ENCODE assay signal across 1 cellular context in genomic region chr1:89820423-89821321, GRCh38.
TF ChIP-seq lines count a peak whose summit lies in the region.

Gene LRRC8D (plus strand): TSS chr1:89821032. CDS start chr1:89933069, 112,037 bp downstream.

TF ChIP-seq in GM12878, 131 proteins besides CTCF, POLR2A, EP300 and RAD21 (continued from another document):
- TF ChIP-seq PRDM15 (CRISPR knock-in tag; IDR thresholded peaks at IDR 0.05) = no peak
- TF ChIP-seq GATAD2B (conservative IDR thresholded peaks at IDR 0.05; ENCODE audit: low read depth) = peak; percentile 84; the same call in 1 of the 2 replicates
- TF ChIP-seq, protein P1, sequence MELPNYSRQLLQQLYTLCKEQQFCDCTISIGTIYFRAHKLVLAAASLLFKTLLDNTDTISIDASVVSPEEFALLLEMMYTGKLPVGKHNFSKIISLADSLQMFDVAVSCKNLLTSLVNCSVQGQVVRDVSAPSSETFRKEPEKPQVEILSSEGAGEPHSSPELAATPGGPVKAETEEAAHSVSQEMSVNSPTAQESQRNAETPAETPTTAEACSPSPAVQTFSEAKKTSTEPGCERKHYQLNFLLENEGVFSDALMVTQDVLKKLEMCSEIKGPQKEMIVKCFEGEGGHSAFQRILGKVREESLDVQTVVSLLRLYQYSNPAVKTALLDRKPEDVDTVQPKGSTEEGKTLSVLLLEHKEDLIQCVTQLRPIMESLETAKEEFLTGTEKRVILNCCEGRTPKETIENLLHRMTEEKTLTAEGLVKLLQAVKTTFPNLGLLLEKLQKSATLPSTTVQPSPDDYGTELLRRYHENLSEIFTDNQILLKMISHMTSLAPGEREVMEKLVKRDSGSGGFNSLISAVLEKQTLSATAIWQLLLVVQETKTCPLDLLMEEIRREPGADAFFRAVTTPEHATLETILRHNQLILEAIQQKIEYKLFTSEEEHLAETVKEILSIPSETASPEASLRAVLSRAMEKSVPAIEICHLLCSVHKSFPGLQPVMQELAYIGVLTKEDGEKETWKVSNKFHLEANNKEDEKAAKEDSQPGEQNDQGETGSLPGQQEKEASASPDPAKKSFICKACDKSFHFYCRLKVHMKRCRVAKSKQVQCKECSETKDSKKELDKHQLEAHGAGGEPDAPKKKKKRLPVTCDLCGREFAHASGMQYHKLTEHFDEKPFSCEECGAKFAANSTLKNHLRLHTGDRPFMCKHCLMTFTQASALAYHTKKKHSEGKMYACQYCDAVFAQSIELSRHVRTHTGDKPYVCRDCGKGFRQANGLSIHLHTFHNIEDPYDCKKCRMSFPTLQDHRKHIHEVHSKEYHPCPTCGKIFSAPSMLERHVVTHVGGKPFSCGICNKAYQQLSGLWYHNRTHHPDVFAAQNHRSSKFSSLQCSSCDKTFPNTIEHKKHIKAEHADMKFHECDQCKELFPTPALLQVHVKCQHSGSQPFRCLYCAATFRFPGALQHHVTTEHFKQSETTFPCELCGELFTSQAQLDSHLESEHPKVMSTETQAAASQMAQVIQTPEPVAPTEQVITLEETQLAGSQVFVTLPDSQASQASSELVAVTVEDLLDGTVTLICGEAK (IDR thresholded peaks at IDR 0.05; ENCODE audit: borderline replicate concordance) = no peak
- no peak for TF ChIP-seq CEBPB (IDR thresholded peaks at IDR 0.05; ENCODE audit: borderline replicate concordance in 1 of 2, low read depth in 2 of 2, low read length in 2 of 2)
- TF ChIP-seq, protein P2, sequence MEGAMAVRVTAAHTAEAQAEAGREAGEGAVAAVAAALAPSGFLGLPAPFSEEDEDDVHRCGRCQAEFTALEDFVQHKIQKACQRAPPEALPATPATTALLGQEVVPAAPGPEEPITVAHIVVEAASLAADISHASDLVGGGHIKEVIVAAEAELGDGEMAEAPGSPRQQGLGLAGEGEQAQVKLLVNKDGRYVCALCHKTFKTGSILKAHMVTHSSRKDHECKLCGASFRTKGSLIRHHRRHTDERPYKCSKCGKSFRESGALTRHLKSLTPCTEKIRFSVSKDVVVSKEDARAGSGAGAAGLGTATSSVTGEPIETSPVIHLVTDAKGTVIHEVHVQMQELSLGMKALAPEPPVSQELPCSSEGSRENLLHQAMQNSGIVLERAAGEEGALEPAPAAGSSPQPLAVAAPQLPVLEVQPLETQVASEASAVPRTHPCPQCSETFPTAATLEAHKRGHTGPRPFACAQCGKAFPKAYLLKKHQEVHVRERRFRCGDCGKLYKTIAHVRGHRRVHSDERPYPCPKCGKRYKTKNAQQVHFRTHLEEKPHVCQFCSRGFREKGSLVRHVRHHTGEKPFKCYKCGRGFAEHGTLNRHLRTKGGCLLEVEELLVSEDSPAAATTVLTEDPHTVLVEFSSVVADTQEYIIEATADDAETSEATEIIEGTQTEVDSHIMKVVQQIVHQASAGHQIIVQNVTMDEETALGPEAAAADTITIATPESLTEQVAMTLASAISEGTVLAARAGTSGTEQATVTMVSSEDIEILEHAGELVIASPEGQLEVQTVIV (IDR thresholded peaks at IDR 0.05; ENCODE audit: borderline replicate concordance, partially characterized antibody) = no peak
- TF ChIP-seq, protein P3, sequence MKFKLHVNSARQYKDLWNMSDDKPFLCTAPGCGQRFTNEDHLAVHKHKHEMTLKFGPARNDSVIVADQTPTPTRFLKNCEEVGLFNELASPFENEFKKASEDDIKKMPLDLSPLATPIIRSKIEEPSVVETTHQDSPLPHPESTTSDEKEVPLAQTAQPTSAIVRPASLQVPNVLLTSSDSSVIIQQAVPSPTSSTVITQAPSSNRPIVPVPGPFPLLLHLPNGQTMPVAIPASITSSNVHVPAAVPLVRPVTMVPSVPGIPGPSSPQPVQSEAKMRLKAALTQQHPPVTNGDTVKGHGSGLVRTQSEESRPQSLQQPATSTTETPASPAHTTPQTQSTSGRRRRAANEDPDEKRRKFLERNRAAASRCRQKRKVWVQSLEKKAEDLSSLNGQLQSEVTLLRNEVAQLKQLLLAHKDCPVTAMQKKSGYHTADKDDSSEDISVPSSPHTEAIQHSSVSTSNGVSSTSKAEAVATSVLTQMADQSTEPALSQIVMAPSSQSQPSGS (IDR thresholded peaks at IDR 0.05; ENCODE audit: low read length) = no peak
- TF ChIP-seq JUND (IDR thresholded peaks at IDR 0.05; ENCODE audit: low read depth, low read length) = no peak
- 0 out of 2 replicates have a peak, but pooled peaks have one; percentile 34 for TF ChIP-seq ATF3 (IDR thresholded peaks at IDR 0.05; ENCODE audit: borderline replicate concordance, extremely low read depth, low read depth, low read length)
- TF ChIP-seq KDM1A (IDR thresholded peaks at IDR 0.05; ENCODE audit: borderline replicate concordance) = no peak
- TF ChIP-seq, protein P4, sequence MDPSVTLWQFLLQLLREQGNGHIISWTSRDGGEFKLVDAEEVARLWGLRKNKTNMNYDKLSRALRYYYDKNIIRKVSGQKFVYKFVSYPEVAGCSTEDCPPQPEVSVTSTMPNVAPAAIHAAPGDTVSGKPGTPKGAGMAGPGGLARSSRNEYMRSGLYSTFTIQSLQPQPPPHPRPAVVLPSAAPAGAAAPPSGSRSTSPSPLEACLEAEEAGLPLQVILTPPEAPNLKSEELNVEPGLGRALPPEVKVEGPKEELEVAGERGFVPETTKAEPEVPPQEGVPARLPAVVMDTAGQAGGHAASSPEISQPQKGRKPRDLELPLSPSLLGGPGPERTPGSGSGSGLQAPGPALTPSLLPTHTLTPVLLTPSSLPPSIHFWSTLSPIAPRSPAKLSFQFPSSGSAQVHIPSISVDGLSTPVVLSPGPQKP (IDR thresholded peaks at IDR 0.05; ENCODE audit: low read depth, low read length) = no peak
- TF ChIP-seq ETV6 (conservative IDR thresholded peaks at IDR 0.05 in 1 of 2, IDR thresholded peaks at IDR 0.05 in 1 of 2; ENCODE audit: borderline replicate concordance in 1 of 2, low read depth in 1 of 2) = no peak
- no peak for TF ChIP-seq BRCA1 (IDR thresholded peaks at IDR 0.05; ENCODE audit: low read depth, low read length)
- no peak for TF ChIP-seq ZNF622 (IDR thresholded peaks at IDR 0.05)
- TF ChIP-seq SMAD5 (IDR thresholded peaks at IDR 0.05; ENCODE audit: low read depth) = no peak
- TF ChIP-seq, protein P5, sequence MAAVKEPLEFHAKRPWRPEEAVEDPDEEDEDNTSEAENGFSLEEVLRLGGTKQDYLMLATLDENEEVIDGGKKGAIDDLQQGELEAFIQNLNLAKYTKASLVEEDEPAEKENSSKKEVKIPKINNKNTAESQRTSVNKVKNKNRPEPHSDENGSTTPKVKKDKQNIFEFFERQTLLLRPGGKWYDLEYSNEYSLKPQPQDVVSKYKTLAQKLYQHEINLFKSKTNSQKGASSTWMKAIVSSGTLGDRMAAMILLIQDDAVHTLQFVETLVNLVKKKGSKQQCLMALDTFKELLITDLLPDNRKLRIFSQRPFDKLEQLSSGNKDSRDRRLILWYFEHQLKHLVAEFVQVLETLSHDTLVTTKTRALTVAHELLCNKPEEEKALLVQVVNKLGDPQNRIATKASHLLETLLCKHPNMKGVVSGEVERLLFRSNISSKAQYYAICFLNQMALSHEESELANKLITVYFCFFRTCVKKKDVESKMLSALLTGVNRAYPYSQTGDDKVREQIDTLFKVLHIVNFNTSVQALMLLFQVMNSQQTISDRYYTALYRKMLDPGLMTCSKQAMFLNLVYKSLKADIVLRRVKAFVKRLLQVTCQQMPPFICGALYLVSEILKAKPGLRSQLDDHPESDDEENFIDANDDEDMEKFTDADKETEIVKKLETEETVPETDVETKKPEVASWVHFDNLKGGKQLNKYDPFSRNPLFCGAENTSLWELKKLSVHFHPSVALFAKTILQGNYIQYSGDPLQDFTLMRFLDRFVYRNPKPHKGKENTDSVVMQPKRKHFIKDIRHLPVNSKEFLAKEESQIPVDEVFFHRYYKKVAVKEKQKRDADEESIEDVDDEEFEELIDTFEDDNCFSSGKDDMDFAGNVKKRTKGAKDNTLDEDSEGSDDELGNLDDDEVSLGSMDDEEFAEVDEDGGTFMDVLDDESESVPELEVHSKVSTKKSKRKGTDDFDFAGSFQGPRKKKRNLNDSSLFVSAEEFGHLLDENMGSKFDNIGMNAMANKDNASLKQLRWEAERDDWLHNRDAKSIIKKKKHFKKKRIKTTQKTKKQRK (IDR thresholded peaks at IDR 0.05; ENCODE audit: low read depth, low read length) = no peak
- no peak; the same call in 1 of the 2 replicates for TF ChIP-seq IKZF1 (conservative IDR thresholded peaks at IDR 0.05)
- TF ChIP-seq RUNX3 (IDR thresholded peaks at IDR 0.05; ENCODE audit: low read length) = no peak
- no peak for TF ChIP-seq SIN3A (IDR thresholded peaks at IDR 0.05; ENCODE audit: low read depth, low read length)
- TF ChIP-seq YY1 (IDR thresholded peaks at IDR 0.05; ENCODE audit: low read depth, low read length) = peak; percentile 82
- no peak for TF ChIP-seq SPI1 (IDR thresholded peaks at IDR 0.05; ENCODE audit: borderline replicate concordance, insufficient read depth, low read depth, low read length)
- TF ChIP-seq ESRRA (IDR thresholded peaks at IDR 0.05; ENCODE audit: low read length) = no peak
- no peak for TF ChIP-seq SUPT20H (IDR thresholded peaks at IDR 0.05; ENCODE audit: borderline replicate concordance, control insufficient read depth, low read depth, low read length)
- no peak for TF ChIP-seq MEF2B (IDR thresholded peaks at IDR 0.05; ENCODE audit: partially characterized antibody, poor library complexity, severe bottlenecking)
